ENCODE assay signal across 18 cellular contexts in the genomic region with DNA sequence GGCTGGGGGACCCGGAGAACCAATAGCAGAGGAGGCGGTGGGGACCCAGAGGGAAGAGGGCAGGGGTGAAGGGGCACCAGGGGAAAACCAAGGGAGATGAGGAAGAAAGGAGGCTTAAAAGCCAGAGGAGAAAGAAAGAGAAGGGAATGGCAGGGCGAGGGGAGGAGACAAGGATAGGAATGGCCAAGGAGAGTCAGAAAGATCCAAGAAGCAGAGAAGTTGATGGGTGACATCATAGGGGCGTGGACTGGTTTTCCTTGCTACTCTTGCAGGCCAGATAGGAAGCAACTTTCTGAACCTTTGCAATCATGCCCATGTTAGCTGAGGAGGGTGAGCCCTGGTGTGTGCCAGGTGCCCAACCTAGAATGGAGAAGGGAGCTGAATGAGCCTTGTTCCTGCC. TPM values are rescaled to one million over a fixed set of nuclear protein-coding genes. Genes with fewer than 3 reads are reported as not detected.
DNase-seq lines count a peak whose midpoint lies in the region; ATAC-seq, FAIRE-seq and TF ChIP-seq lines count a peak whose summit lies in the region.
"Had no signal": no experiment of that assay in that cellular context is flagged by ENCODE, and none has a peak within 500 bp of the region (broad histone marks: within the 10 kb centered on the region; RNA-seq: fewer than 3 reads in every experiment).

No MANE protein-coding gene starts in this region.

- H3K27me3 Mint-ChIP-seq in activated CD4-positive, alpha-beta memory T cell treated with anti-CD3 and anti-CD28 coated beads, Interleukin-2, amount 10 ng/mL, durations not matched to agents 7 days and 5 days: peaks cover 49% of the 10 kb centered on the region

- H3K4me3 ChIP-seq in bronchial epithelial cell (ENCODE audit: low read depth, low read length): no peak overlapping the region

- H3K9me3 Mint-ChIP-seq in activated CD4-positive, alpha-beta memory T cell treated with anti-CD3 and anti-CD28 coated beads, Interleukin-2, amount 10 ng/mL, durations not matched to agents 7 days and 5 days: no peaks in the 10 kb centered on the region
- H3K9me3 Mint-ChIP-seq: activated B cell treated with CpG ODN at 0.5 μM for 24 hours had no signal

- no peaks in the 10 kb centered on the region for H3K36me3 Mint-ChIP-seq in activated CD4-positive, alpha-beta memory T cell treated with anti-CD3 and anti-CD28 coated beads, Interleukin-2, amount 10 ng/mL, durations not matched to agents 7 days and 5 days (ENCODE audit: low read depth)

- no peak for FAIRE-seq in bronchial epithelial cell (lab: Jason Lieb, UNC)
- FAIRE-seq: colon, D721Med had no signal

- peaks cover 19% of the 10 kb centered on the region for H3K27me3 ChIP-seq in bronchial epithelial cell (ENCODE audit: control insufficient read depth, insufficient read depth, low read length)

- POLR2A ChIA-PET in activated CD4-positive, alpha-beta memory T cell treated with anti-CD3 and anti-CD28 coated beads, Interleukin-2, amount 10 ng/mL, durations not matched to agents 7 days and 5 days (lab: Charles Lee): no interaction called here

- H3K27ac Mint-ChIP-seq in activated CD4-positive, alpha-beta memory T cell treated with anti-CD3 and anti-CD28 coated beads, Interleukin-2, amount 10 ng/mL, durations not matched to agents 7 days and 5 days: no peak overlapping the region
- H3K27ac Mint-ChIP-seq: activated B cell treated with CpG ODN at 0.5 μM for 24 hours, B cell had no signal

- no peak for TF ChIP-seq CTCF in bronchial epithelial cell (IDR thresholded peaks at IDR 0.05; ENCODE audit: insufficient read depth, low read length, severe bottlenecking)

- no peak overlapping the region for H3K4me3 Mint-ChIP-seq in activated CD4-positive, alpha-beta memory T cell treated with anti-CD3 and anti-CD28 coated beads, Interleukin-2, amount 10 ng/mL, durations not matched to agents 7 days and 5 days
- H3K4me3 Mint-ChIP-seq: activated B cell treated with CpG ODN at 0.5 μM for 24 hours, B cell had no signal

- DNase-seq in EH (ENCODE audit: low read depth) (peak; percentile 49), HT-29 (ENCODE audit: low spot score) (peak; percentile 19), bronchial epithelial cell (ENCODE audit: low read depth) (peak; percentile 51), left colon (no peak), D341Med (ENCODE audit: low spot score) (no peak)
- DNase-seq in activated CD4-positive, alpha-beta memory T cell treated with anti-CD3 and anti-CD28 coated beads, Interleukin-2, amount 10 ng/mL, durations not matched to agents 7 days and 5 days: no peak
- DNase-seq in activated CD8-positive, alpha-beta memory T cell treated with anti-CD3 and anti-CD28 coated beads, Interleukin-2, amount 50 U/mL, for 48 hours: no peak
- no peak for DNase-seq in stimulated activated CD4-positive, alpha-beta T cell treated with anti-CD3 and anti-CD28 coated beads, Interleukin-15, amount 100 ng/mL, for 24 hours
- DNase-seq: activated B cell treated with CpG ODN at 0.5 μM for 24 hours; activated gamma-delta T cell treated with Interleukin-2 at 50 U/mL for 16 hours; anterior cingulate cortex; NCI-H1436; nucleus accumbens; stimulated activated CD4-positive, alpha-beta T cell treated with anti-CD3 and anti-CD28 coated beads, Interleukin-4, amount 100 ng/mL, for 4 hours; T-helper 1 cell had no signal

- peaks cover 9% of the 10 kb centered on the region for H3K4me1 Mint-ChIP-seq in activated CD4-positive, alpha-beta memory T cell treated with anti-CD3 and anti-CD28 coated beads, Interleukin-2, amount 10 ng/mL, durations not matched to agents 7 days and 5 days

- CTCF ChIA-PET in activated CD4-positive, alpha-beta memory T cell treated with anti-CD3 and anti-CD28 coated beads, Interleukin-2, amount 10 ng/mL, durations not matched to agents 7 days and 5 days (lab: Charles Lee): no interaction called here

- H3K36me3 ChIP-seq in bronchial epithelial cell (ENCODE audit: control insufficient read depth, insufficient read depth, low read length): no peaks in the 10 kb centered on the region

- intact Hi-C loops in left colon (cut with DNase I, micrococcal nuclease): no loop called here

- ATAC-seq in left colon: peak; percentile 70

RNA-seq across cellular contexts. Expression of a gene that starts 5.4 kb away (rescaled TPM):
- total RNA-seq in HT-29 (2014; rRNA removed; shearing (Covaris generic)): not detected in 2 replicates
- total RNA-seq in bronchial epithelial cell (under 0.01 TPM in 1 of 2 replicates, not detected in the other), left colon (1 to 10 TPM; 2.8 to 5.2 TPM)
- total RNA-seq in activated CD4-positive, alpha-beta memory T cell treated with anti-CD3 and anti-CD28 coated beads, Interleukin-2, amount 10 ng/mL, durations not matched to agents 7 days and 5 days: not detected

RNA-seq across cellular contexts. Expression of a gene that starts 13.1 kb away (rescaled TPM):
- 144 and 159 TPM in 2 replicates for total RNA-seq in HT-29 (2014; rRNA removed; shearing (Covaris generic))
- 78.9 and 114 TPM in 2 replicates for total RNA-seq in bronchial epithelial cell
- 100 to 1,000 TPM in 1 of 2 donors, 10 to 100 TPM in 1; 93.1 to 113 TPM for total RNA-seq in left colon
- 100 to 1,000 TPM; 166 to 169 TPM for total RNA-seq in activated CD4-positive, alpha-beta memory T cell treated with anti-CD3 and anti-CD28 coated beads, Interleukin-2, amount 10 ng/mL, durations not matched to agents 7 days and 5 days

RNA-seq across cellular contexts. Expression of a gene that starts 25.4 kb away (rescaled TPM):
- total RNA-seq in HT-29 (2014; rRNA removed; shearing (Covaris generic)): 45.5 and 46.0 TPM in 2 replicates
- 59.5 and 61.4 TPM in 2 replicates for total RNA-seq in bronchial epithelial cell
- 10 to 100 TPM; 23.6 to 25.1 TPM for total RNA-seq in left colon
- 10 to 100 TPM; 35.0 to 35.6 TPM for total RNA-seq in activated CD4-positive, alpha-beta memory T cell treated with anti-CD3 and anti-CD28 coated beads, Interleukin-2, amount 10 ng/mL, durations not matched to agents 7 days and 5 days

RNA-seq across cellular contexts. Expression of a gene that starts 44.0 kb away (rescaled TPM):
- total RNA-seq in HT-29 (2014; rRNA removed; shearing (Covaris generic)): 23.4 and 28.9 TPM in 2 replicates
- total RNA-seq in bronchial epithelial cell: 12.6 and 12.7 TPM in 2 replicates
- 10 to 100 TPM; 25.8 to 28.1 TPM for total RNA-seq in left colon
- 10 to 100 TPM; 46.9 to 50.5 TPM for total RNA-seq in activated CD4-positive, alpha-beta memory T cell treated with anti-CD3 and anti-CD28 coated beads, Interleukin-2, amount 10 ng/mL, durations not matched to agents 7 days and 5 days

RNA-seq across cellular contexts. Expression of a gene that starts 50.0 kb away (rescaled TPM):
- 63.7 and 69.4 TPM in 2 replicates for total RNA-seq in HT-29 (2014; rRNA removed; shearing (Covaris generic))
- total RNA-seq in bronchial epithelial cell: 51.9 and 61.2 TPM in 2 replicates
- total RNA-seq in left colon: 10 to 100 TPM; 54.0 to 61.5 TPM
- 10 to 100 TPM; 84.7 to 87.1 TPM for total RNA-seq in activated CD4-positive, alpha-beta memory T cell treated with anti-CD3 and anti-CD28 coated beads, Interleukin-2, amount 10 ng/mL, durations not matched to agents 7 days and 5 days

Comparison
In these comparisons a context has a peak if more than half of its experiments do, and no peak if none do; other contexts are left out.
1. DNase-seq: peak in EH (single experiment), HT-29 (single experiment) and bronchial epithelial cell (single experiment); none in left colon (0 of 2), D341Med (single experiment), activated CD4-positive, alpha-beta memory T cell treated with anti-CD3 and anti-CD28 coated beads, Interleukin-2, amount 10 ng/mL, durations not matched to agents 7 days and 5 days (single experiment), activated CD8-positive, alpha-beta memory T cell treated with anti-CD3 and anti-CD28 coated beads, Interleukin-2, amount 50 U/mL, for 48 hours (single experiment) and stimulated activated CD4-positive, alpha-beta T cell treated with anti-CD3 and anti-CD28 coated beads, Interleukin-15, amount 100 ng/mL, for 24 hours (single experiment).